12 cellular contexts compared by ENCODE assay signal in the genomic region with DNA sequence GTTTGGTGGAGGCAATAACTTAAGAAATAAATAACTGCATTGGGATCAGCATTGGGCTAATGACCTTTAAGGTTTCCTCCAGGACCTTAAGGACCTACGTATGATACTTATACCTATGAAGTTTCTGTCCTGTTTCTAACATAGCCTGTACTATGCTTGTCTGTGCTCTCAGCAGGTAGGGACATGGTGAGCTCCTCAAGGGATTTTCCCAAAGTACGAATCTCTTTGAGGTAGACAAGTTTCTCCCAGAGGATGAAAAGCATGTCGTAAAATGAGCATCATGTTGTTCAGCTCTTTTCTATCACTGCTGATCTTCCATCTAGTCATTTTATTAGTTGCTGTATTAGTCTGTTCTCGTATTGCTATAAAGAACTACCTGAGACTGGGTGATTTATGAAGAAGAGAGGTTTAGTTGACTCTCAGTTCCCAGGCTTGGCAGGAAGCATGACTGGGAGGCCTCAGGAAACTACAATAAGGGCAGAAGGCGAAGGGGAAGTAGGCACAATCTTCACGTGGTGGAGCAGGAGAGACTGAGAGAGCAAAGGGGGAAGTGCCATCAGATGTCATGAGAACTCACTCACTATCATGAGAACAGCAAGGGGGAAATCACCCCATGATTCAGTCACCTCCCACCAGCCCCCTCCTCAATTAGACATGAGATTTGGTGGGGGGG.
A peak's percentile ranks its signal among the peaks of the same experiment; 100 is the strongest.
DNase-seq lines count a peak whose midpoint lies in the region; ATAC-seq lines count a peak whose summit lies in the region.
"Had no signal": no experiment of that assay in that cellular context is flagged by ENCODE, and none has a peak within 500 bp of the region (broad histone marks: within the 10 kb centered on the region; RNA-seq: fewer than 3 reads in every experiment).

No MANE protein-coding gene starts in this region.

- H3K4me3 Mint-ChIP-seq in naive B cell = peak overlapping the region in 5 of 8 donors; percentile 2 to 72 (median 11)
- H3K4me3 Mint-ChIP-seq: activated CD4-positive, alpha-beta T cell treated with anti-CD3 and anti-CD28 coated beads, Interleukin-2, amount 10 ng/mL, durations not matched to agents 7 days and 5 days; immature natural killer cell had no signal

- DNase-seq in GF-D8 (lab: John Stamatoyannopoulos, UW) (peak; percentile 84), KG1 (lab: John Stamatoyannopoulos, UW) (peak; percentile 29), activated T-cell treated with anti-CD3 and anti-CD28 coated beads for 4 hours (peak; percentile 2), naive B cell (peak; percentile 55), NCI-H1417 treated with DMSO at 0.1 percent for 48 hours (lab: John Stamatoyannopoulos, UW) (no peak), NCI-H128 (lab: John Stamatoyannopoulos, UW; ENCODE audit: unreplicated experiment) (no peak)
- DNase-seq: activated CD4-positive, alpha-beta T cell treated with anti-CD3 and anti-CD28 coated beads, Interleukin-2, amount 10 ng/mL, durations not matched to agents 7 days and 5 days; GM23248; immature natural killer cell; NCI-H1694 treated with DMSO at 0.1 percent for 48 hours had no signal

- H3K27me3 Mint-ChIP-seq in naive B cell = peaks cover 0 to 24% (median 8%) of the 10 kb centered on the region in 3 donors
- H3K27me3 Mint-ChIP-seq: activated CD4-positive, alpha-beta T cell treated with anti-CD3 and anti-CD28 coated beads, Interleukin-2, amount 10 ng/mL, durations not matched to agents 7 days and 5 days had no signal

- H3K9me3 Mint-ChIP-seq in naive B cell = peaks cover 0 to 9% (median 2%) of the 10 kb centered on the region in 7 donors
- H3K9me3 Mint-ChIP-seq: immature natural killer cell had no signal

- peaks cover 13 to 24% (median 18%) of the 10 kb centered on the region in 3 donors for H3K4me1 Mint-ChIP-seq in naive B cell
- H3K4me1 Mint-ChIP-seq: immature natural killer cell had no signal

- ATAC-seq in naive B cell (ENCODE audit: low read depth in 2 of 2) = peak; percentile 96 to 97
- no peak for ATAC-seq in HG03565 (IDR thresholded peaks at IDR 0.05; ENCODE audit: unreplicated experiment)
- no peak for ATAC-seq in GM21737 (IDR thresholded peaks at IDR 0.05; ENCODE audit: unreplicated experiment)

- peak overlapping the region; percentile 78 to 95 (median 88) for H3K27ac Mint-ChIP-seq in naive B cell
- H3K27ac Mint-ChIP-seq: activated CD4-positive, alpha-beta T cell treated with anti-CD3 and anti-CD28 coated beads, Interleukin-2, amount 10 ng/mL, durations not matched to agents 7 days and 5 days; immature natural killer cell had no signal

- no peaks in the 10 kb centered on the region for H3K36me3 Mint-ChIP-seq in naive B cell

Comparison
In these comparisons a context has a peak if more than half of its experiments do, and no peak if none do; other contexts are left out.
1. DNase-seq: peak in GF-D8 (single experiment), KG1 (single experiment), activated T-cell treated with anti-CD3 and anti-CD28 coated beads for 4 hours (single experiment) and naive B cell (single experiment); none in NCI-H1417 treated with DMSO at 0.1 percent for 48 hours (single experiment) and NCI-H128 (single experiment).
2. ATAC-seq: peak in naive B cell (2 of 2); none in HG03565 (single experiment) and GM21737 (single experiment).